In genomic region chr1:207020016-207020708, GRCh38 we compare ENCODE assay signal across 1 cellular context.
TF ChIP-seq lines count a peak whose summit lies in the region.

No MANE protein-coding gene starts in this region.

TF ChIP-seq in K562, 482 proteins besides CTCF, POLR2A, EP300 and RAD21 (continued from another document and continues in another):
- TF ChIP-seq ZNF318 (IDR thresholded peaks at IDR 0.05; ENCODE audit: borderline replicate concordance in 1 of 2, low read depth in 1 of 2): no peak
- no peak for TF ChIP-seq ZNF41 (CRISPR knock-in tag; conservative IDR thresholded peaks at IDR 0.05)
- TF ChIP-seq USF2 (CRISPR knock-in tag; IDR thresholded peaks at IDR 0.05): no peak
- TF ChIP-seq HOXB6 (CRISPR knock-in tag; IDR thresholded peaks at IDR 0.05; ENCODE audit: borderline replicate concordance): no peak
- TF ChIP-seq PHB (CRISPR knock-in tag; IDR thresholded peaks at IDR 0.05): no peak
- TF ChIP-seq ZHX1 (conservative IDR thresholded peaks at IDR 0.05; ENCODE audit: low read length): no peak
- no peak for TF ChIP-seq TBP (optimal IDR thresholded peaks at IDR 0.05; ENCODE audit: low read depth, low read length)
- TF ChIP-seq AFF4 (CRISPR knock-in tag; IDR thresholded peaks at IDR 0.05): no peak
- no peak for TF ChIP-seq PHB2 (IDR thresholded peaks at IDR 0.05; ENCODE audit: low read depth)
- no peak for TF ChIP-seq ZBTB12 (CRISPR knock-in tag; IDR thresholded peaks at IDR 0.05)
- TF ChIP-seq ZNF280A (IDR thresholded peaks at IDR 0.05; ENCODE audit: low read depth, partially characterized antibody): no peak
- no peak for TF ChIP-seq HNRNPLL (IDR thresholded peaks at IDR 0.05; ENCODE audit: low read depth, low read length, poor library complexity, severe bottlenecking)
- TF ChIP-seq PKNOX1 (IDR thresholded peaks at IDR 0.05): peak; percentile 7; the same call in 1 of the 2 replicates
- 0 out of 2 replicates have a peak, but pooled peaks have one; percentile 15 for TF ChIP-seq ZNF324 (CRISPR knock-in tag; IDR thresholded peaks at IDR 0.05)
- TF ChIP-seq PURB (CRISPR knock-in tag; IDR thresholded peaks at IDR 0.05; ENCODE audit: low read depth): no peak
- TF ChIP-seq ZSCAN29 (IDR thresholded peaks at IDR 0.05): no peak
